In the genomic region with DNA sequence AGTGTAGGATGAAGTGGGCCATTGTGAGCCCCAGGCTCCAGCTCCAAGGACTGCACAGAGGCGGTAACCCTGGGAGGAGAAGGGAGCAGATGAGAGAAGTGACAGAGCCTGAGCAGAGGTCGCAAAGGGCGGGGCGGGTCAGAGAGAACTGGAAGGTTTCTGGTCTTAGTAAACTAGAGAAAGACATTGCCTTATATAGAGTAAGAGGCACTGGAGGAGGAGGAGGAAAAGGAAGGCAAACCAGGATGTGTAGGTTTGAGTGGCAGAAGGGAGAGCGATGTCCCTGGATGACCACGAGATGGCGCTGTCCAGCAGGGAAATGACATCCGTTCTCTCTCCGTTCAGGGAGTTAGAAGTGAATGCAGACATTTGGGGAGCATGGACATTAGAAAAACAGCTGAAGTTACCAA, we compare ENCODE assay signal across 8 cellular contexts. TPM values are rescaled to one million over a fixed set of nuclear protein-coding genes. Genes with fewer than 3 reads are reported as not detected.
DNase-seq lines count a peak whose midpoint lies in the region; TF ChIP-seq lines count a peak whose summit lies in the region.

No MANE protein-coding gene starts in this region.

- H3K79me2 ChIP-seq in GM23248 (ENCODE audit: insufficient read depth), result no peaks in the 10 kb centered on the region

- no peaks in the 10 kb centered on the region for H3K9me2 ChIP-seq in GM23248 (ENCODE audit: insufficient read depth)

- H3K27ac ChIP-seq in GM23248 (no peak overlapping the region), urinary bladder (ENCODE audit: low read depth) (peak overlapping the region; percentile 11)

- H3F3A ChIP-seq in GM23248 (ENCODE audit: insufficient read depth), result peaks cover 11% of the 10 kb centered on the region

- H3K9ac ChIP-seq in GM23248, result no peak overlapping the region

- H3K4me2 ChIP-seq in GM23248 (ENCODE audit: unreplicated experiment), result no peak overlapping the region

- CTCF ChIA-PET in activated naive CD4-positive, alpha-beta T cell treated with anti-CD3 and anti-CD28 coated beads, Interleukin-2, amount 10 ng/mL, durations not matched to agents 7 days and 5 days (lab: Charles Lee), result interaction anchor here (0.6 to 13.2 kb wide), 32 partner anchors 9 to 284 kb away, joined by 3 to 202 read pairs (median 4); a partner anchor contains a TSS

- no peaks in the 10 kb centered on the region for H4K20me1 ChIP-seq in GM23248 (ENCODE audit: insufficient read depth)

- H2AFZ ChIP-seq in GM23248, result no peak overlapping the region

- H3K36me3 Mint-ChIP-seq in activated naive CD4-positive, alpha-beta T cell treated with anti-CD3 and anti-CD28 coated beads, Interleukin-2, amount 10 ng/mL, durations not matched to agents 7 days and 5 days, result peaks cover 21% of the 10 kb centered on the region
- peaks cover 17% of the 10 kb centered on the region for H3K36me3 Mint-ChIP-seq in glutamatergic neuron (ENCODE audit: unreplicated experiment)

- H3K4me1 ChIP-seq in GM23248 (ENCODE audit: insufficient read depth), result peaks cover 19% of the 10 kb centered on the region
- peaks cover 2% of the 10 kb centered on the region for H3K4me1 ChIP-seq in urinary bladder (ENCODE audit: insufficient read depth)

- no peaks in the 10 kb centered on the region for H3K9me3 ChIP-seq in GM23248 (ENCODE audit: low read depth)

- no peaks in the 10 kb centered on the region for H3K27me3 ChIP-seq in GM23248 (replicated peaks; ENCODE audit: insufficient read depth)

- TF ChIP-seq CTCF in LNCaP clone FGC (IDR thresholded peaks at IDR 0.05; ENCODE audit: control insufficient read depth, extremely low read depth, insufficient read depth) (peak; percentile 99), glutamatergic neuron (IDR thresholded peaks at IDR 0.05; ENCODE audit: partially characterized antibody, unreplicated experiment) (peak; percentile 81)

- H3K36me3 ChIP-seq in GM23248 (ENCODE audit: low read depth), result no peaks in the 10 kb centered on the region
- H3K36me3 ChIP-seq in urinary bladder (ENCODE audit: insufficient read depth), result no peaks in the 10 kb centered on the region

- no peak overlapping the region for H3K4me3 ChIP-seq in GM23248
- no peak overlapping the region for H3K4me3 ChIP-seq in LNCaP clone FGC (ENCODE audit: low read depth, low read length)
- H3K4me3 ChIP-seq in urinary bladder (ENCODE audit: low read depth, low read length), result no peak overlapping the region

- no peak overlapping the region for H3K4me3 Mint-ChIP-seq in activated naive CD4-positive, alpha-beta T cell treated with anti-CD3 and anti-CD28 coated beads, Interleukin-2, amount 10 ng/mL, durations not matched to agents 7 days and 5 days
- H3K4me3 Mint-ChIP-seq in glutamatergic neuron (ENCODE audit: unreplicated experiment), result no peak overlapping the region

- H3K4me1 Mint-ChIP-seq in activated naive CD4-positive, alpha-beta T cell treated with anti-CD3 and anti-CD28 coated beads, Interleukin-2, amount 10 ng/mL, durations not matched to agents 7 days and 5 days, result peaks cover 27% of the 10 kb centered on the region
- no peaks in the 10 kb centered on the region for H3K4me1 Mint-ChIP-seq in glutamatergic neuron (ENCODE audit: low read depth, unreplicated experiment)

- peak; percentile 96 for DNase-seq in ELF-1 (ENCODE audit: low read depth, low spot score)
- DNase-seq in GM23248, result peak; percentile 81
- peak; percentile 78 for DNase-seq in LNCaP clone FGC (ENCODE audit: low read depth)
- peak; percentile 85 for DNase-seq in SK-MEL-5 (ENCODE audit: low read depth, low spot score)
- peak; percentile 89 for DNase-seq in activated naive CD4-positive, alpha-beta T cell treated with anti-CD3 and anti-CD28 coated beads, Interleukin-2, amount 10 ng/mL, durations not matched to agents 7 days and 5 days
- peak; percentile 85 for DNase-seq in glutamatergic neuron
- peak; percentile 92 for DNase-seq in pons (ENCODE audit: low spot score)

- peaks cover 20% of the 10 kb centered on the region for H3K9me3 Mint-ChIP-seq in activated naive CD4-positive, alpha-beta T cell treated with anti-CD3 and anti-CD28 coated beads, Interleukin-2, amount 10 ng/mL, durations not matched to agents 7 days and 5 days
- peaks cover 8% of the 10 kb centered on the region for H3K9me3 Mint-ChIP-seq in glutamatergic neuron (ENCODE audit: unreplicated experiment)

- WGBS in GM23248 (ENCODE audit: low coverage in 1 of 2, low lambda C conversion rate in 2 of 2, missing lambda C conversion rate in 2 of 2), 2 experiments, result 10 to 12% methylated on average over 8 to 9 of the region's 9 CpGs
- WGBS in urinary bladder, result 14% methylated on average over 9 of the region's 9 CpGs

- in situ Hi-C loops in GM23248 (cut with MboI) (loop anchor here (5.0 kb wide), 1 partner anchor 127 kb away; no protein-coding TSS in a partner anchor), SK-MEL-5 (cut with HindIII; ENCODE audit: low pct_unique_long_range_greater_than_20kb, low sequenced_read_pairs) (no loop called here)

- H3K27me3 Mint-ChIP-seq in activated naive CD4-positive, alpha-beta T cell treated with anti-CD3 and anti-CD28 coated beads, Interleukin-2, amount 10 ng/mL, durations not matched to agents 7 days and 5 days, result no peaks in the 10 kb centered on the region
- H3K27me3 Mint-ChIP-seq in glutamatergic neuron (ENCODE audit: unreplicated experiment), result no peaks in the 10 kb centered on the region

- peak overlapping the region; percentile 13 for H3K27ac Mint-ChIP-seq in activated naive CD4-positive, alpha-beta T cell treated with anti-CD3 and anti-CD28 coated beads, Interleukin-2, amount 10 ng/mL, durations not matched to agents 7 days and 5 days
- H3K27ac Mint-ChIP-seq in glutamatergic neuron (ENCODE audit: unreplicated experiment), result peak overlapping the region; percentile 4

RNA-seq across cellular contexts. Expression of a gene that starts 49.0 kb away (rescaled TPM):
- 7.2 and 9.6 TPM in 2 replicates for total RNA-seq in GM23248 (2014; rRNA removed; shearing (Covaris generic))
- 11.8 and 12.1 TPM in 2 replicates for polyA plus RNA-seq in GM23248 (2016; fragmentation: Nextera tagmentation; extraction: Ambion mirVana)
- 1.2 and 1.5 TPM in 2 replicates for total RNA-seq in SK-MEL-5 (2014; rRNA removed; shearing (Covaris generic))
- 4.3 and 4.5 TPM in 2 replicates for polyA plus RNA-seq in SK-MEL-5 (2015; cell fraction: cytosol; rRNA removed)
- 17.0 and 17.8 TPM in 2 replicates for polyA plus RNA-seq in SK-MEL-5 (2015; cell fraction: nucleus; rRNA removed)
- total RNA-seq in glutamatergic neuron (ENCODE audit: unreplicated experiment), result 3.1 TPM
- 25.5 TPM for total RNA-seq in urinary bladder
- polyA plus RNA-seq in urinary bladder, result 15.9 TPM
